ENCODE assay signal across 7 cellular contexts in genomic region chr4:3609905-3610304, GRCh38.
DNase-seq lines count a peak whose midpoint lies in the region; FAIRE-seq and TF ChIP-seq lines count a peak whose summit lies in the region.
"Not testable (repeated sequence)": the region's sequence is repeated elsewhere in the genome, so short reads cannot be mapped to it uniquely, and the experiment has no call there.

No MANE protein-coding gene starts in this region.

- not testable (repeated sequence) for H3K4me3 Mint-ChIP-seq in endothelial cell (ENCODE audit: unreplicated experiment)
- H3K4me3 Mint-ChIP-seq in glutamatergic neuron (ENCODE audit: unreplicated experiment), result peak overlapping the region; percentile 35

- DNase-seq in HTR-8/SVneo (ENCODE audit: insufficient read length, low spot score); endothelial cell (ENCODE audit: low spot score); glutamatergic neuron; urothelium cell line (ENCODE audit: low spot score): not testable (repeated sequence)
- DNase-seq in kidney (peak; percentile 7), sigmoid colon (peak; percentile 6)

- TF ChIP-seq CTCF in HEK293 (tag by site-specific recombination; IDR thresholded peaks at IDR 0.05); endothelial cell (IDR thresholded peaks at IDR 0.05; ENCODE audit: unreplicated experiment); glutamatergic neuron (IDR thresholded peaks at IDR 0.05; ENCODE audit: partially characterized antibody, unreplicated experiment); kidney (IDR thresholded peaks at IDR 0.05; ENCODE audit: borderline replicate concordance, extremely low read depth, insufficient read depth); sigmoid colon (IDR thresholded peaks at IDR 0.05): not testable (repeated sequence)

- POLR2A ChIA-PET in HEK293 (lab: Yijun Ruan, JAX), result not testable (repeated sequence)

- TF ChIP-seq EP300 in sigmoid colon (IDR thresholded peaks at IDR 0.05), result not testable (repeated sequence)

- not testable (repeated sequence) for H3K27me3 ChIP-seq in sigmoid colon

- not testable (repeated sequence) for TF ChIP-seq POLR2A in sigmoid colon (IDR thresholded peaks at IDR 0.05)

- H3K9ac ChIP-seq in kidney (ENCODE audit: low read length in 2 of 2), result not testable (repeated sequence)

- 90 to 96% methylated on average over 2 of the region's 2 CpGs for WGBS in sigmoid colon, 2 donors

- H3K9me3 Mint-ChIP-seq in endothelial cell (ENCODE audit: unreplicated experiment); glutamatergic neuron (ENCODE audit: unreplicated experiment): not testable (repeated sequence)

- H3K4me3 ChIP-seq in HEK293 (ENCODE audit: low read depth, low read length); kidney (ENCODE audit: low read length in 2 of 2); sigmoid colon: not testable (repeated sequence)

- H3K4me1 ChIP-seq in HEK293 (ENCODE audit: control insufficient read depth, insufficient read depth, low read length); sigmoid colon: not testable (repeated sequence)
- H3K4me1 ChIP-seq in kidney (ENCODE audit: control insufficient read depth in 1 of 2, insufficient read depth in 1 of 2, low read depth in 1 of 2, low read length in 2 of 2), result peaks cover 0 to 12% of the 10 kb centered on the region in 2 donors

- H3K4me1 Mint-ChIP-seq in endothelial cell (ENCODE audit: unreplicated experiment); glutamatergic neuron (ENCODE audit: low read depth, unreplicated experiment): not testable (repeated sequence)

- H3K27me3 Mint-ChIP-seq in endothelial cell (ENCODE audit: unreplicated experiment) (peaks cover 12% of the 10 kb centered on the region), glutamatergic neuron (ENCODE audit: unreplicated experiment) (peaks cover 12% of the 10 kb centered on the region)

- peak; percentile 28 for FAIRE-seq in HTR-8/SVneo (lab: Jason Lieb, UNC)
- not testable (repeated sequence) for FAIRE-seq in kidney (lab: Jason Lieb, UNC)
- FAIRE-seq in urothelium cell line (lab: Jason Lieb, UNC), result peak; percentile 76

- H3K27ac ChIP-seq in HEK293 (ENCODE audit: extremely low read depth, low read depth, low read length); kidney (ENCODE audit: low read depth in 2 of 2, low read length in 2 of 2); sigmoid colon: not testable (repeated sequence)

- not testable (repeated sequence) for H3K9me3 ChIP-seq in HEK293 (ENCODE audit: control insufficient read depth, insufficient read depth, low read depth, low read length); kidney (ENCODE audit: control insufficient read depth in 1 of 2, low read length in 2 of 2); sigmoid colon

- H3K27ac Mint-ChIP-seq in endothelial cell (ENCODE audit: unreplicated experiment), result peak overlapping the region; percentile 70
- not testable (repeated sequence) for H3K27ac Mint-ChIP-seq in glutamatergic neuron (ENCODE audit: unreplicated experiment)

- not testable (repeated sequence) for H3K36me3 ChIP-seq in HEK293 (ENCODE audit: control insufficient read depth in 2 of 2, insufficient read depth in 1 of 2, low read length in 2 of 2); kidney (ENCODE audit: control insufficient read depth in 1 of 2, insufficient read depth in 2 of 2, low read length in 2 of 2); sigmoid colon

- intact Hi-C loops in kidney (cut with DNase I); sigmoid colon (cut with DNase I): not testable (repeated sequence)

- not testable (repeated sequence) for H3K36me3 Mint-ChIP-seq in endothelial cell (ENCODE audit: low read depth, unreplicated experiment); glutamatergic neuron (ENCODE audit: unreplicated experiment)

- CTCF ChIA-PET in HEK293 (lab: Yijun Ruan, JAX), result not testable (repeated sequence)

TF ChIP-seq in HEK293, 187 proteins besides CTCF, POLR2A, EP300 and RAD21:
- peak; percentile 46; the same call in 1 of the 2 replicates for TF ChIP-seq ZNF366 (tag by site-specific recombination; conservative IDR thresholded peaks at IDR 0.05)
- peak; percentile 30; the same call in 1 of the 2 replicates for TF ChIP-seq ZBTB17 (tag by site-specific recombination; IDR thresholded peaks at IDR 0.05)
- TF ChIP-seq ZFHX2 (tag by site-specific recombination; conservative IDR thresholded peaks at IDR 0.05), result peak; percentile 55
- TF ChIP-seq EGR2 (tag by site-specific recombination; IDR thresholded peaks at IDR 0.05; ENCODE audit: low read depth), result peak; percentile 87
